Comparison of ENCODE assay signal across 4 cellular contexts in genomic region chr5:151607304-151607703, GRCh38.
A peak's percentile ranks its signal among the peaks of the same experiment; 100 is the strongest.
TF ChIP-seq lines count a peak whose summit lies in the region.

No MANE protein-coding gene starts in this region.

TF ChIP-seq in HepG2, 621 proteins besides CTCF, POLR2A, EP300 and RAD21:
- TF ChIP-seq HNF1A (IDR thresholded peaks at IDR 0.05; ENCODE audit: low read depth): no peak
- no peak for TF ChIP-seq HNF1A (CRISPR knock-in tag; IDR thresholded peaks at IDR 0.05; ENCODE audit: borderline replicate concordance)
- peak; percentile 66; the same call in 1 of the 2 replicates for TF ChIP-seq ZNF121 (CRISPR knock-in tag; IDR thresholded peaks at IDR 0.05)

TF ChIP-seq in HEK293, 187 proteins besides CTCF, POLR2A, EP300 and RAD21:
- TF ChIP-seq ZNF76 (tag by site-specific recombination; IDR thresholded peaks at IDR 0.05; ENCODE audit: borderline replicate concordance, low read depth): no peak
- TF ChIP-seq GFI1B (tag by site-specific recombination; IDR thresholded peaks at IDR 0.05): no peak
- 0 out of 2 replicates have a peak, but pooled peaks have one; percentile 36 for TF ChIP-seq ZNF121 (tag by site-specific recombination; IDR thresholded peaks at IDR 0.05)
- no peak for TF ChIP-seq ZNF624 (tag by site-specific recombination; IDR thresholded peaks at IDR 0.05)
- TF ChIP-seq ZNF280D (tag by site-specific recombination; IDR thresholded peaks at IDR 0.05): no peak
- no peak for TF ChIP-seq ZSCAN5A (tag by site-specific recombination; IDR thresholded peaks at IDR 0.05)
- no peak for TF ChIP-seq BCL6B (tag by site-specific recombination; IDR thresholded peaks at IDR 0.05)

TF ChIP-seq in WTC11, 78 proteins besides CTCF, POLR2A, EP300 and RAD21:
- TF ChIP-seq ZNF317 (CRISPR knock-in tag; IDR thresholded peaks at IDR 0.05; ENCODE audit: borderline replicate concordance, low read depth): no peak
- 0 out of 2 replicates have a peak, but pooled peaks have one; percentile 45 for TF ChIP-seq ZNF121 (CRISPR knock-in tag; IDR thresholded peaks at IDR 0.05)

TF ChIP-seq in K562, 482 proteins besides CTCF, POLR2A, EP300 and RAD21:
- TF ChIP-seq THRB (CRISPR knock-in tag; conservative IDR thresholded peaks at IDR 0.05) (no peak), CSDE1 (IDR thresholded peaks at IDR 0.05) (no peak), ZNF121 (CRISPR knock-in tag; conservative IDR thresholded peaks at IDR 0.05) (peak; percentile 66), ELF1 (tag; IDR thresholded peaks at IDR 0.05) (no peak), TBP (optimal IDR thresholded peaks at IDR 0.05; ENCODE audit: low read depth, low read length) (no peak), HES1 (IDR thresholded peaks at IDR 0.05; ENCODE audit: low read depth) (no peak), RBM25 (IDR thresholded peaks at IDR 0.05; ENCODE audit: low read depth, low read length, severe bottlenecking) (peak; percentile 45)
